11 cellular contexts compared by ENCODE assay signal in the genomic region with DNA sequence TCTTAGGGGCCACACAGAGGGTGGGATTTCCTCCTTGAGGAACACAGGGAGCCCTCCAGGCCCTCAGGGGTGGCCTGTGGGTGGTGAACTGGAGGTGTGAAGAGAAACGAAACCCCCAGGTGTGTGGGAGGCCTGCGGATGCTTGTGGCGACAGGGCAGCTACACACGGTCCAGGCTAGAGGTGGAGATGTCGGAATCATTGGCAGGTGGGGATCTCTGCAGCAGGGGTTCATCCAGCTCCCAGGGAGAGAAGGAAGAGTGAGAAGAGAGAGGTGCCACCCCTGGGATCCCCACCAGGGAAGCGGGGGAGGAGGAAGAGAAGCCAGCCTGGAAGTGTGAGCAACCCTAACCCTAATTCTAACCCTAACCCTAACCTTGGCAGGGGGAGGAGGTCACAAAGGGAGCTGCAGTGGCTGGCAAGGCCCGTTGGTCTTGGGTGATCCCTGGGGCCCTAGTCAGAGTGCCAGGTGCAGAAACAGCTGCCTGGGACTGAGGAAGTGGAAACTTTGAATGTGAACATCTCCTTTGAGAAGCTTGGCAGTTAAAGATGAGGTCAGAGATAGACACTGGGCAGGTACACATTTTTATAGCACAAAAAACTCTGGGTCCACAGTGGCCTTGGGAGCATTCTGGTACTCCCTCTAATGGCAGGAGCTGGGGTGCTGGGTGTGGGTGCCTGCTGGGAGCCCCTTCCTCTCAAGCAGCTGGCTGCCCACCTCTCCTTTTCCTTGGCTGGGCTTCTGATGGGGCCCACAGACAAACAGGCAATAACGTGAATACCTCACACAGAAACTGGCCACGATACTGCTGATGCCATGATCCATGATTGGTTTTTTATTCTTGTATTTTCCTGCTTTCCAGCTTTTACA. TPM values are rescaled to one million over a fixed set of nuclear protein-coding genes. Genes with fewer than 3 reads are reported as not detected.
DNase-seq lines count a peak whose midpoint lies in the region; ATAC-seq, FAIRE-seq and TF ChIP-seq lines count a peak whose summit lies in the region.
"Had no signal": no experiment of that assay in that cellular context is flagged by ENCODE, and none has a peak within 500 bp of the region (broad histone marks: within the 10 kb centered on the region; RNA-seq: fewer than 3 reads in every experiment).

No MANE protein-coding gene starts in this region.

- H3K9ac ChIP-seq in astrocyte (ENCODE audit: low read length): no peak overlapping the region

- 85 to 87% methylated on average over 9 of the region's 9 CpGs for WGBS in thyroid gland, 2 donors

- FAIRE-seq in GM18507 (lab: Jason Lieb, UNC) (peak; percentile 80), astrocyte (lab: Jason Lieb, UNC) (no peak)

- no TSS peak for BruUV-seq in Caco-2 (replicated peaks; lab: Mats Ljungman, UMichigan)

- H3K4me1 Mint-ChIP-seq in astrocyte (ENCODE audit: low read depth, unreplicated experiment) (peaks cover 21% of the 10 kb centered on the region), Caco-2 (ENCODE audit: low read depth, unreplicated experiment) (peaks cover 7% of the 10 kb centered on the region)

- no peaks in the 10 kb centered on the region for H3K9me3 ChIP-seq in astrocyte (ENCODE audit: insufficient read depth, low read depth, low read length)
- no peaks in the 10 kb centered on the region for H3K9me3 ChIP-seq in Caco-2
- H3K9me3 ChIP-seq in thyroid gland: no peaks in the 10 kb centered on the region
- H3K9me3 ChIP-seq: breast epithelium had no signal

- H3K27me3 ChIP-seq in astrocyte (ENCODE audit: insufficient read depth, low read length): no peaks in the 10 kb centered on the region
- H3K27me3 ChIP-seq in Caco-2 (replicated peaks; ENCODE audit: control insufficient read depth, insufficient read depth, low read length): no peaks in the 10 kb centered on the region
- H3K27me3 ChIP-seq in thyroid gland: no peaks in the 10 kb centered on the region
- H3K27me3 ChIP-seq: breast epithelium had no signal

- CTCF ChIA-PET in Caco-2 (lab: Charles Lee): interaction anchor here (1.0 kb wide), 1 partner anchor 103 kb away, joined by 3 read pairs; a partner anchor contains a TSS

- H3K4me3 ChIP-seq in Jurkat, Clone E6-1 (ENCODE audit: low read length): peak overlapping the region; percentile 37
- H3K4me3 ChIP-seq in astrocyte (ENCODE audit: insufficient read depth, low read depth, low read length): no peak overlapping the region
- H3K4me3 ChIP-seq in Caco-2 (ENCODE audit: low read depth, low read length): no peak overlapping the region
- H3K4me3 ChIP-seq in thyroid gland (replicated peaks in 1 of 3): no peak overlapping the region
- H3K4me3 ChIP-seq: breast epithelium had no signal

- H3K36me3 ChIP-seq in astrocyte (ENCODE audit: insufficient read depth, low read length) (no peaks in the 10 kb centered on the region), Caco-2 (ENCODE audit: control insufficient read depth, insufficient read depth, low read length) (no peaks in the 10 kb centered on the region), thyroid gland (no peaks in the 10 kb centered on the region)
- H3K36me3 ChIP-seq: breast epithelium had no signal

- ATAC-seq in GM21528 (IDR thresholded peaks at IDR 0.05; ENCODE audit: low FRiP score, unreplicated experiment): peak; percentile 48

- H3K4me3 Mint-ChIP-seq in astrocyte (ENCODE audit: unreplicated experiment) (no peak overlapping the region), Caco-2 (ENCODE audit: unreplicated experiment) (no peak overlapping the region)

- no peak overlapping the region for H3K4me2 ChIP-seq in astrocyte (ENCODE audit: low read length)

- H3K27me3 Mint-ChIP-seq in astrocyte (ENCODE audit: low read depth, unreplicated experiment): no peaks in the 10 kb centered on the region
- no peaks in the 10 kb centered on the region for H3K27me3 Mint-ChIP-seq in Caco-2 (ENCODE audit: insufficient read depth, unreplicated experiment)

- intact Hi-C loops in Caco-2 (cut with micrococcal nuclease; ENCODE audit: unreplicated experiment): no loop called here
- intact Hi-C loops in thyroid gland (cut with DNase I): no loop called here

- peak overlapping the region; percentile 63 for H3K27ac Mint-ChIP-seq in astrocyte (ENCODE audit: unreplicated experiment)
- no peak overlapping the region for H3K27ac Mint-ChIP-seq in Caco-2 (ENCODE audit: unreplicated experiment)

- TF ChIP-seq POLR2A in thyroid gland (IDR thresholded peaks at IDR 0.05): no peak

- H3K36me3 Mint-ChIP-seq in astrocyte (ENCODE audit: low read depth, unreplicated experiment) (no peaks in the 10 kb centered on the region), Caco-2 (ENCODE audit: insufficient read depth, unreplicated experiment) (no peaks in the 10 kb centered on the region)

- DNase-seq in GM18507 (ENCODE audit: extremely low spot score, insufficient read length, low read depth) (no peak), astrocyte (ENCODE audit: low read depth) (no peak), Caco-2 (no peak), thyroid gland (no peak), C1 segment of cervical spinal cord (lab: John Stamatoyannopoulos, UW) (no peak), substantia nigra (lab: John Stamatoyannopoulos, UW) (no peak)
- peak; percentile 98 for DNase-seq in Jurkat, Clone E6-1 (ENCODE audit: low read depth, low spot score)

- H3K4me1 ChIP-seq in astrocyte (ENCODE audit: insufficient read depth, low read length): peaks cover 13% of the 10 kb centered on the region
- no peaks in the 10 kb centered on the region; the same call in 1 of the 2 replicates for H3K4me1 ChIP-seq in Caco-2
- no peaks in the 10 kb centered on the region for H3K4me1 ChIP-seq in thyroid gland
- H3K4me1 ChIP-seq: breast epithelium had no signal

- H4K20me1 ChIP-seq in astrocyte (ENCODE audit: insufficient read depth, low read length): no peaks in the 10 kb centered on the region

- POLR2A ChIA-PET in Caco-2 (lab: Charles Lee): interaction anchor here (1.0 kb wide), 1 partner anchor 26 kb away, joined by 4 read pairs; no protein-coding TSS in a partner anchor

- H3K9me3 Mint-ChIP-seq in astrocyte (ENCODE audit: unreplicated experiment) (no peaks in the 10 kb centered on the region), Caco-2 (ENCODE audit: unreplicated experiment) (no peaks in the 10 kb centered on the region)

- H3K79me2 ChIP-seq in astrocyte (ENCODE audit: insufficient read depth, low read length): no peaks in the 10 kb centered on the region

- H3K27ac ChIP-seq in astrocyte (ENCODE audit: low read depth, low read length) (no peak overlapping the region), thyroid gland (no peak overlapping the region), substantia nigra (ENCODE audit: low read depth, low read length, poor library complexity, severe bottlenecking) (no peak overlapping the region)

- no peak overlapping the region for H2AFZ ChIP-seq in astrocyte (ENCODE audit: low read depth, low read length)

- TF ChIP-seq CTCF in astrocyte (IDR thresholded peaks at IDR 0.05; ENCODE audit: insufficient read depth, low read depth, low read length) (no peak), Caco-2 (IDR thresholded peaks at IDR 0.05; ENCODE audit: insufficient read depth in 1 of 2, low read depth in 1 of 2, low read length in 1 of 2, severe bottlenecking in 1 of 2, unreplicated experiment in 1 of 2) (no peak), thyroid gland (IDR thresholded peaks at IDR 0.05) (no peak)

RNA-seq across cellular contexts. Expression of a gene that starts 6.8 kb away (rescaled TPM):
- polyA plus RNA-seq in Jurkat, Clone E6-1 (2012; ENCODE audit: insufficient read depth, insufficient read length): 63.2 TPM
- 65.0 and 102 TPM in 2 replicates for total RNA-seq in astrocyte
- total RNA-seq in Caco-2 (2022): 0.54 TPM in 1 of 2 replicates, not detected in the other
- total RNA-seq in thyroid gland: 100 to 1,000 TPM in 1 of 4 donors, 10 to 100 TPM in 3; 38.9 to 151 (median 57.6) TPM

RNA-seq across cellular contexts. Expression of a gene that starts 15.0 kb away (rescaled TPM):
- polyA plus RNA-seq in Jurkat, Clone E6-1 (2012; ENCODE audit: insufficient read depth, insufficient read length): 34.9 TPM
- total RNA-seq in astrocyte (9.6 and 10.6 TPM in 2 replicates), Caco-2 (2022) (18.3 and 19.5 TPM in 2 replicates), thyroid gland (10 to 100 TPM; 51.1 to 85.0 (median 58.2) TPM)

RNA-seq across cellular contexts. Expression of a gene that starts 26.1 kb away (rescaled TPM):
- 300 TPM for polyA plus RNA-seq in Jurkat, Clone E6-1 (2012; ENCODE audit: insufficient read depth, insufficient read length)
- total RNA-seq in astrocyte (59.9 and 67.7 TPM in 2 replicates), Caco-2 (2022) (130 and 140 TPM in 2 replicates), thyroid gland (10 to 100 TPM; 48.8 to 65.8 (median 55.1) TPM)

RNA-seq across cellular contexts. Expression of a gene that starts 31.9 kb away (rescaled TPM):
- not detected for polyA plus RNA-seq in Jurkat, Clone E6-1 (2012; ENCODE audit: insufficient read depth, insufficient read length)
- total RNA-seq in astrocyte (0.70 and 0.79 TPM in 2 replicates), Caco-2 (2022) (not detected in 2 replicates), thyroid gland (10 to 100 TPM in 2 of 4 donors, 1 to 10 TPM in 2; 2.2 to 28.0 (median 9.1) TPM)
- total RNA-seq: omental fat pad had no signal

RNA-seq across cellular contexts. Expression of a gene that starts 43.8 kb away (rescaled TPM):
- not detected for polyA plus RNA-seq in Jurkat, Clone E6-1 (2012; ENCODE audit: insufficient read depth, insufficient read length)
- total RNA-seq in astrocyte: 60.0 and 63.0 TPM in 2 replicates
- total RNA-seq in Caco-2 (2022): 16.2 and 22.4 TPM in 2 replicates
- total RNA-seq in thyroid gland: not detected
- total RNA-seq: omental fat pad; T-helper 1 cell treated with Interleukin-12 subunit alpha and Interleukin-12 subunit beta and Interleukin-4 antibody, amounts not matched to agents 30 ng/mL and 1 ng/mL, for 36 hours had no signal

Comparison
In these comparisons a context has a peak if more than half of its experiments do, and no peak if none do; other contexts are left out.
1. RNA of a gene that starts 6.8 kb away (total RNA-seq): 38.9 to 151 TPM in thyroid gland and 65.0 to 102 TPM in astrocyte; 0.54 TPM in Caco-2; every median in the first group is over 10 times any median in the second.